ENCODE assay signal across 2 cellular contexts in genomic region chr2:67065046-67065445, GRCh38.
TF ChIP-seq lines count a peak whose summit lies in the region.

No MANE protein-coding gene starts in this region.

TF ChIP-seq in IMR-90, 13 proteins besides CTCF, POLR2A, EP300 and RAD21:
- TF ChIP-seq CEBPB (IDR thresholded peaks at IDR 0.05; ENCODE audit: low read depth, low read length) = peak; percentile 94
- TF ChIP-seq MAZ (IDR thresholded peaks at IDR 0.05; ENCODE audit: borderline replicate concordance, low read depth, low read length) = no peak

TF ChIP-seq in H1, 55 proteins besides CTCF, POLR2A, EP300 and RAD21:
- TF ChIP-seq CEBPB (IDR thresholded peaks at IDR 0.05; ENCODE audit: low read depth, low read length) (peak; percentile 74), TAF1 (IDR thresholded peaks at IDR 0.05; ENCODE audit: low read depth, low read length) (no peak)
